Comparison of ENCODE assay signal across 15 cellular contexts in genomic region chr9:79567671-79568098, GRCh38. TPM values are rescaled to one million over a fixed set of nuclear protein-coding genes. Genes with fewer than 3 reads are reported as not detected.
DNase-seq lines count a peak whose midpoint lies in the region; FAIRE-seq and TF ChIP-seq lines count a peak whose summit lies in the region.
"Had no signal": no experiment of that assay in that cellular context is flagged by ENCODE, and none has a peak within 500 bp of the region (broad histone marks: within the 10 kb centered on the region; RNA-seq: fewer than 3 reads in every experiment).

No MANE protein-coding gene starts in this region.

- H3K27ac ChIP-seq in WERI-Rb-1: no peak overlapping the region
- H3K27ac ChIP-seq in neutrophil: peak overlapping the region; percentile 44
- H3K27ac ChIP-seq: SJCRH30 had no signal

- no peak for FAIRE-seq in GM12892 (lab: Jason Lieb, UNC)
- FAIRE-seq: frontal cortex, HepG2 had no signal

- H3K27me3 ChIP-seq in WERI-Rb-1 (ENCODE audit: insufficient read depth, low read depth, severe bottlenecking) (no peaks in the 10 kb centered on the region), neutrophil (peaks cover 10% of the 10 kb centered on the region)
- H3K27me3 ChIP-seq: SJCRH30 had no signal

- H3K9me3 ChIP-seq in WERI-Rb-1 (ENCODE audit: severe bottlenecking) (no peaks in the 10 kb centered on the region), neutrophil (no peaks in the 10 kb centered on the region)
- H3K9me3 ChIP-seq: SJCRH30 had no signal

- TF ChIP-seq CTCF in HFF-Myc (IDR thresholded peaks at IDR 0.05; ENCODE audit: low read depth, low read length, missing control alignments) (peak; percentile 15), WERI-Rb-1 (IDR thresholded peaks at IDR 0.05; ENCODE audit: low read depth, low read length) (0 out of 2 replicates have a peak, but pooled peaks have one; percentile 11), neutrophil (IDR thresholded peaks at IDR 0.05) (no peak)

- TF ChIP-seq POLR2A in GM12892 (IDR thresholded peaks at IDR 0.05; ENCODE audit: low read depth, low read length): no peak

- H3K4me3 ChIP-seq in HFF-Myc (replicated peaks; ENCODE audit: low read depth, low read length): no peak overlapping the region
- no peak overlapping the region for H3K4me3 ChIP-seq in WERI-Rb-1 (ENCODE audit: low read depth, low read length)
- no peak overlapping the region for H3K4me3 ChIP-seq in neutrophil (ENCODE audit: low read depth in 1 of 2, low read length in 1 of 2)
- H3K4me3 ChIP-seq: SJCRH30 had no signal

- H3K4me1 ChIP-seq in neutrophil (ENCODE audit: control insufficient read depth in 1 of 2, insufficient read depth in 1 of 2, low read depth in 1 of 2, low read length in 1 of 2): peaks cover 31 to 34% of the 10 kb centered on the region in 2 experiments

- DNase-seq in DMS 273 (lab: John Stamatoyannopoulos, UW; ENCODE audit: unreplicated experiment): peak; percentile 9
- DNase-seq in DMS 273 treated with DMSO at 0.1 percent for 48 hours (lab: John Stamatoyannopoulos, UW): no peak
- no peak for DNase-seq in HFF-Myc (ENCODE audit: extremely low read depth, low read depth)
- no peak for DNase-seq in WERI-Rb-1
- no peak for DNase-seq in GM12892 (ENCODE audit: insufficient read length)
- no peak for DNase-seq in T1000 (lab: John Stamatoyannopoulos, UW)
- no peak for DNase-seq in retina
- DNase-seq: activated CD8-positive, alpha-beta T cell treated with anti-CD3 and anti-CD28 coated beads, Interleukin-2, amount 10 ng/mL, durations not matched to agents 7 days and 5 days; activated effector memory CD4-positive, alpha-beta T cell treated with Interleukin-2 at 50 U/mL for 16 hours; NCI-H1694; NCI-H774; SJCRH30 had no signal

- H3K36me3 ChIP-seq in WERI-Rb-1 (no peaks in the 10 kb centered on the region), neutrophil (no peaks in the 10 kb centered on the region)
- H3K36me3 ChIP-seq: SJCRH30 had no signal

RNA-seq across cellular contexts. Expression of gene TLE4, which starts 4.1 kb away (rescaled TPM):
- 1.2 TPM for polyA plus RNA-seq in GM12892 (2012; ENCODE audit: missing spikeins)
